ENCODE assay signal across 8 cellular contexts in genomic region chr5:69493235-69493925, GRCh38. TPM values are rescaled to one million over a fixed set of nuclear protein-coding genes. Genes with fewer than 3 reads are reported as not detected.
DNase-seq lines count a peak whose midpoint lies in the region; ATAC-seq and TF ChIP-seq lines count a peak whose summit lies in the region.

No MANE protein-coding gene starts in this region.

- H3K9me3 Mint-ChIP-seq in activated naive CD4-positive, alpha-beta T cell treated with anti-CD3 and anti-CD28 coated beads for 36 hours: no peaks in the 10 kb centered on the region

- peak overlapping the region; percentile 74 for H3K4me3 Mint-ChIP-seq in activated naive CD4-positive, alpha-beta T cell treated with anti-CD3 and anti-CD28 coated beads for 36 hours

- H3K18ac ChIP-seq in IMR-90 (ENCODE audit: low read depth, low read length): no peak overlapping the region

- H3K9ac ChIP-seq in IMR-90 (ENCODE audit: low read depth, low read length) (0 out of 2 replicates have a peak overlapping the region, but pooled peaks have one; percentile 22), rectal smooth muscle tissue (ENCODE audit: low read length) (peak overlapping the region; percentile 17)

- no peak for TF ChIP-seq RAD21 in IMR-90 (IDR thresholded peaks at IDR 0.05; ENCODE audit: low read length)

- no peak overlapping the region for H3K4ac ChIP-seq in IMR-90 (ENCODE audit: low read depth, low read length)

- no peaks in the 10 kb centered on the region for H3K9me1 ChIP-seq in IMR-90 (ENCODE audit: insufficient read depth, low read length)

- TF ChIP-seq CTCF in IMR-90 (conservative IDR thresholded peaks at IDR 0.05; ENCODE audit: low read depth, low read length): no peak

- H2BK15ac ChIP-seq in IMR-90 (ENCODE audit: low read depth, low read length): no peak overlapping the region

- peak overlapping the region; percentile 66 for H2AK9ac ChIP-seq in IMR-90 (replicated peaks; ENCODE audit: low read depth, low read length, poor library complexity)

- no TSS peak for BruUV-seq in IMR-90 (replicated peaks; lab: Mats Ljungman, UMichigan)

- H3K36me3 ChIP-seq in IMR-90 (ENCODE audit: control insufficient read depth, insufficient read depth, low read length): no peaks in the 10 kb centered on the region
- H3K36me3 ChIP-seq in rectal smooth muscle tissue (ENCODE audit: control insufficient read depth, insufficient read depth, low read length): no peaks in the 10 kb centered on the region

- CTCF ChIA-PET in IMR-90 (lab: Yijun Ruan, JAX): no interaction called here
- CTCF ChIA-PET in activated naive CD4-positive, alpha-beta T cell treated with anti-CD3 and anti-CD28 coated beads for 36 hours (lab: Charles Lee): no interaction called here

- no peak overlapping the region for H2AK5ac ChIP-seq in IMR-90 (ENCODE audit: low read depth, low read length)

- H3K23ac ChIP-seq in IMR-90 (ENCODE audit: low read depth, low read length): no peak overlapping the region

- no peak overlapping the region for H4K5ac ChIP-seq in IMR-90 (ENCODE audit: low read depth, low read length)

- TF ChIP-seq POLR2A in IMR-90 (IDR thresholded peaks at IDR 0.05; ENCODE audit: low read depth, low read length): no peak

- no peak overlapping the region for H3K14ac ChIP-seq in IMR-90 (replicated peaks; ENCODE audit: low read depth, low read length)

- dilution Hi-C loops in IMR-90 (cut with HindIII; ENCODE audit: low sequenced_read_pairs, unreplicated experiment): no loop called here

- peaks cover 55% of the 10 kb centered on the region for H3K27me3 Mint-ChIP-seq in activated naive CD4-positive, alpha-beta T cell treated with anti-CD3 and anti-CD28 coated beads for 36 hours (ENCODE audit: low read depth)

- H2AFZ ChIP-seq in IMR-90 (replicated peaks; ENCODE audit: low read length, poor library complexity): peak overlapping the region; percentile 94

- peak; percentile 59 for ATAC-seq in IMR-90 (ENCODE audit: low read depth)
- ATAC-seq in left ventricle myocardium superior: peak; percentile 38

- H3K27me3 ChIP-seq in IMR-90 (ENCODE audit: control insufficient read depth, insufficient read depth, low read length): peaks cover 47% of the 10 kb centered on the region
- H3K27me3 ChIP-seq in rectal smooth muscle tissue (ENCODE audit: control insufficient read depth, insufficient read depth, low read length): peaks cover 10% of the 10 kb centered on the region

- H3K56ac ChIP-seq in IMR-90 (ENCODE audit: extremely low read depth, insufficient read depth, low read length): no peak overlapping the region

- H3K36me3 Mint-ChIP-seq in activated naive CD4-positive, alpha-beta T cell treated with anti-CD3 and anti-CD28 coated beads for 36 hours (ENCODE audit: low read depth): no peaks in the 10 kb centered on the region

- H2BK20ac ChIP-seq in IMR-90 (ENCODE audit: low read depth, low read length): no peak overlapping the region

- H3K4me3 ChIP-seq in IMR-90 (ENCODE audit: insufficient read depth, low read depth, low read length): peak overlapping the region; percentile 55
- peak overlapping the region; percentile 80 for H3K4me3 ChIP-seq in rectal smooth muscle tissue (ENCODE audit: low read length)

- H3K27ac Mint-ChIP-seq in activated naive CD4-positive, alpha-beta T cell treated with anti-CD3 and anti-CD28 coated beads for 36 hours: no peak overlapping the region

- H3K9me3 ChIP-seq in IMR-90 (ENCODE audit: control insufficient read depth, insufficient read depth, low read length): no peaks in the 10 kb centered on the region

- H3K4me1 ChIP-seq in IMR-90 (ENCODE audit: control insufficient read depth, insufficient read depth, low read length) (peaks cover 6% of the 10 kb centered on the region), rectal smooth muscle tissue (ENCODE audit: control insufficient read depth, insufficient read depth, low read length) (no peaks in the 10 kb centered on the region)

- POLR2A ChIA-PET in IMR-90 (lab: Charles Lee; ENCODE audit: unreplicated experiment): no interaction called here

- intact Hi-C loops in IMR-90 (cut with micrococcal nuclease): loop anchor here (10.0 kb wide), 1 partner anchor 49 kb away; no protein-coding TSS in a partner anchor
- intact Hi-C loops in activated naive CD4-positive, alpha-beta T cell treated with anti-CD3 and anti-CD28 coated beads for 36 hours (cut with micrococcal nuclease): loop anchor here (5.0 kb wide), 1 partner anchor 401 kb away; the partner anchor contains the start of gene SLC30A5
- intact Hi-C loops in left ventricle myocardium superior (cut with micrococcal nuclease): no loop called here

- no peaks in the 10 kb centered on the region for H4K20me1 ChIP-seq in IMR-90 (ENCODE audit: insufficient read depth, low read length)

- peak overlapping the region; percentile 96 for H3K4me2 ChIP-seq in IMR-90 (ENCODE audit: low read depth, low read length)

- no peak overlapping the region for H4K8ac ChIP-seq in IMR-90 (ENCODE audit: low read depth in 2 of 2, low read length in 2 of 2)

- in situ Hi-C loops in IMR-90 (cut with MboI; ENCODE audit: low sequenced_read_pairs): no loop called here

- no peak overlapping the region for H2BK120ac ChIP-seq in IMR-90 (ENCODE audit: low read depth, low read length)

- no peaks in the 10 kb centered on the region for H3K79me1 ChIP-seq in IMR-90 (ENCODE audit: low read depth in 1 of 2, low read length in 2 of 2)

- H4K91ac ChIP-seq in IMR-90 (ENCODE audit: insufficient read depth, low read depth, low read length): no peak overlapping the region

- H2BK5ac ChIP-seq in IMR-90 (ENCODE audit: low read depth, low read length, poor library complexity, severe bottlenecking): no peak overlapping the region

- DNase-seq in NCI-H510A (lab: John Stamatoyannopoulos, UW): peak; percentile 34
- no peak for DNase-seq in NCI-H510A treated with DMSO at 0.1 percent for 48 hours (lab: John Stamatoyannopoulos, UW)
- no peak for DNase-seq in IMR-90
- DNase-seq in activated naive CD4-positive, alpha-beta T cell treated with anti-CD3 and anti-CD28 coated beads for 36 hours: peak; percentile 25
- DNase-seq in left ventricle myocardium superior: peak; percentile 32
- DNase-seq in SKM-1 treated with dmso at 0.1 percent for 144 hours (lab: John Stamatoyannopoulos, UW; ENCODE audit: unreplicated experiment): no peak
- no peak for DNase-seq in NCI-H2107 (lab: John Stamatoyannopoulos, UW)

- H3K27ac ChIP-seq in IMR-90 (ENCODE audit: insufficient read depth, low read length): no peak overlapping the region
- no peak overlapping the region for H3K27ac ChIP-seq in rectal smooth muscle tissue (ENCODE audit: low read depth, low read length)

- 1% methylated on average over 23 of the region's 64 CpGs; no CpG with 5 or more reads in 1 of the 2 experiments for WGBS in IMR-90 (ENCODE audit: extremely low coverage in 2 of 2, insufficient read length in 1 of 2), 2 experiments

- peaks cover 3% of the 10 kb centered on the region for H3K4me1 Mint-ChIP-seq in activated naive CD4-positive, alpha-beta T cell treated with anti-CD3 and anti-CD28 coated beads for 36 hours (ENCODE audit: low read depth)

TF ChIP-seq in IMR-90, 13 proteins besides CTCF, POLR2A, EP300 and RAD21:
- no peak for TF ChIP-seq NFE2L2 (IDR thresholded peaks at IDR 0.05; ENCODE audit: low read depth, low read length)
- TF ChIP-seq BHLHE40 (IDR thresholded peaks at IDR 0.05; ENCODE audit: low read depth, low read length): no peak
- TF ChIP-seq CEBPB (IDR thresholded peaks at IDR 0.05; ENCODE audit: low read depth, low read length): no peak
- no peak for TF ChIP-seq MXI1 (IDR thresholded peaks at IDR 0.05; ENCODE audit: borderline replicate concordance, low read depth, low read length)
- TF ChIP-seq RCOR1 (IDR thresholded peaks at IDR 0.05; ENCODE audit: insufficient replicate concordance, low read length): no peak
- no peak for TF ChIP-seq MAFK (IDR thresholded peaks at IDR 0.05; ENCODE audit: low read depth, low read length)
- TF ChIP-seq CHD1 (IDR thresholded peaks at IDR 0.05; ENCODE audit: low read depth, low read length): no peak
- TF ChIP-seq, protein P1, sequence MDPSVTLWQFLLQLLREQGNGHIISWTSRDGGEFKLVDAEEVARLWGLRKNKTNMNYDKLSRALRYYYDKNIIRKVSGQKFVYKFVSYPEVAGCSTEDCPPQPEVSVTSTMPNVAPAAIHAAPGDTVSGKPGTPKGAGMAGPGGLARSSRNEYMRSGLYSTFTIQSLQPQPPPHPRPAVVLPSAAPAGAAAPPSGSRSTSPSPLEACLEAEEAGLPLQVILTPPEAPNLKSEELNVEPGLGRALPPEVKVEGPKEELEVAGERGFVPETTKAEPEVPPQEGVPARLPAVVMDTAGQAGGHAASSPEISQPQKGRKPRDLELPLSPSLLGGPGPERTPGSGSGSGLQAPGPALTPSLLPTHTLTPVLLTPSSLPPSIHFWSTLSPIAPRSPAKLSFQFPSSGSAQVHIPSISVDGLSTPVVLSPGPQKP (IDR thresholded peaks at IDR 0.05; ENCODE audit: borderline replicate concordance, low read depth, low read length): no peak
- TF ChIP-seq MAZ (IDR thresholded peaks at IDR 0.05; ENCODE audit: borderline replicate concordance, low read depth, low read length): no peak
- TF ChIP-seq SMC3 (IDR thresholded peaks at IDR 0.05; ENCODE audit: low read depth, low read length): no peak
- no peak for TF ChIP-seq FOS (IDR thresholded peaks at IDR 0.05; ENCODE audit: low read depth, low read length)
- TF ChIP-seq, protein P2, sequence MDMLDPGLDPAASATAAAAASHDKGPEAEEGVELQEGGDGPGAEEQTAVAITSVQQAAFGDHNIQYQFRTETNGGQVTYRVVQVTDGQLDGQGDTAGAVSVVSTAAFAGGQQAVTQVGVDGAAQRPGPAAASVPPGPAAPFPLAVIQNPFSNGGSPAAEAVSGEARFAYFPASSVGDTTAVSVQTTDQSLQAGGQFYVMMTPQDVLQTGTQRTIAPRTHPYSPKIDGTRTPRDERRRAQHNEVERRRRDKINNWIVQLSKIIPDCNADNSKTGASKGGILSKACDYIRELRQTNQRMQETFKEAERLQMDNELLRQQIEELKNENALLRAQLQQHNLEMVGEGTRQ (IDR thresholded peaks at IDR 0.05; ENCODE audit: low read depth, low read length): no peak
- TF ChIP-seq RFX5 (IDR thresholded peaks at IDR 0.05; ENCODE audit: low read depth, low read length): no peak

RNA-seq across cellular contexts. Expression of gene OCLN, which starts 0.8 kb away (rescaled TPM):
- total RNA-seq in IMR-90 (2012; rRNA removed) (0.72 and 0.83 TPM in 2 replicates), left ventricle myocardium superior (1.6 TPM)
- polyA plus RNA-seq in IMR-90 (2012; rRNA removed): 0.82 and 0.99 TPM in 2 replicates
- 0.07 and 0.15 TPM in 2 replicates for polyA plus RNA-seq in IMR-90 (2012; cell fraction: cytosol; rRNA removed)
- 0.16 and 2.6 TPM in 2 replicates for polyA plus RNA-seq in IMR-90 (2012; cell fraction: nucleus; rRNA removed; ENCODE audit: low replicate concordance)
- total RNA-seq in activated naive CD4-positive, alpha-beta T cell treated with anti-CD3 and anti-CD28 coated beads for 36 hours: under 1 TPM; 0.26 to 0.62 TPM

Comparison
In these comparisons a context has a peak if more than half of its experiments do, and no peak if none do; other contexts are left out.
1. DNase-seq: peak in NCI-H510A (single experiment), activated naive CD4-positive, alpha-beta T cell treated with anti-CD3 and anti-CD28 coated beads for 36 hours (single experiment) and left ventricle myocardium superior (single experiment); none in NCI-H510A treated with DMSO at 0.1 percent for 48 hours (single experiment), IMR-90 (single experiment), SKM-1 treated with dmso at 0.1 percent for 144 hours (single experiment) and NCI-H2107 (single experiment).